8 cellular contexts compared by ENCODE assay signal in the genomic region with DNA sequence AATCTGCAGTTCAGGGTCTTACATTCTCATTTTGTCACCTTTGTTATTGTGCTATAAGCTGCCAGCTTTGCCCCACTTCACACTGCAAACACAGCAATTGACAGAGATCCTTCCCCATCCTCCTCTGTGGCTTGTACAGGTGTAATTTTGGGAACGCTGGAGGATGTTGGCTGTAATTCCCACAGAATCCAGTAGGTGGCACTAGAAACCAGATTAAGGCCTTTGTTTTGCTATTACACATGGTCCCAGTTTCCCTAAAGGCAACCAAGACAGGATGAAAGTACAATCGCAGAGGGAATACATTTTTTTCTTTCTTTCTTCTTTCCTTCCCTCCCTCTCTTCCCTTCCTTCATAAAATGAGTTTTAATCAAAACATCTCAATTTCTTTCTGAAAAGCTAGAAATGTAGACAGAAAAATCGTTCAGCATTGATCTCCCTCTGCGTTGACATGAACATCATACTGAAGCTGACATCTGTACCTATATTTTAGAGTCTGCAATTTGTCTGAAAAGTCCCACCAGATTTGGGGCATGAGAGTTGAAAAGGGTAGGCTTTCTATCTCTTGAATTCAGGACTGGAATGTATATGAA. TPM values are rescaled to one million over a fixed set of nuclear protein-coding genes. Genes with fewer than 3 reads are reported as not detected.
DNase-seq lines count a peak whose midpoint lies in the region; ATAC-seq and TF ChIP-seq lines count a peak whose summit lies in the region.

No MANE protein-coding gene starts in this region.

- no peaks in the 10 kb centered on the region for H3K4me1 Mint-ChIP-seq in activated naive CD4-positive, alpha-beta T cell treated with anti-CD3 and anti-CD28 coated beads, Interleukin-2, amount 10 ng/mL, durations not matched to agents 7 days and 5 days
- H3K4me1 Mint-ChIP-seq in stimulated activated memory B cell treated with anti-CD40 and anti-IgM and Interleukin-4, amounts not matched to agents 10 μg/mL and 1 μg/mL and 100 μg/mL, for 72 hours, result no peaks in the 10 kb centered on the region

- H3K9me3 Mint-ChIP-seq in activated naive CD4-positive, alpha-beta T cell treated with anti-CD3 and anti-CD28 coated beads, Interleukin-2, amount 10 ng/mL, durations not matched to agents 7 days and 5 days, result no peaks in the 10 kb centered on the region
- no peaks in the 10 kb centered on the region for H3K9me3 Mint-ChIP-seq in stimulated activated memory B cell treated with anti-CD40 and anti-IgM and Interleukin-4, amounts not matched to agents 10 μg/mL and 1 μg/mL and 100 μg/mL, for 72 hours

- DNase-seq in CMK (ENCODE audit: low read depth) (peak; percentile 7), NCI-H524 treated with DMSO at 0.1 percent for 48 hours (lab: John Stamatoyannopoulos, UW) (peak; percentile 9), right atrium auricular region (ENCODE audit: low spot score) (no peak), smooth muscle cell (lab: John Stamatoyannopoulos, UW; ENCODE audit: unreplicated experiment) (no peak)
- peak; percentile 47 for DNase-seq in activated naive CD4-positive, alpha-beta T cell treated with anti-CD3 and anti-CD28 coated beads, Interleukin-2, amount 10 ng/mL, durations not matched to agents 7 days and 5 days

- H3K27me3 ChIP-seq in right atrium auricular region, result no peaks in the 10 kb centered on the region
- H3K27me3 ChIP-seq in smooth muscle cell (ENCODE audit: low read depth), result peaks cover 6% of the 10 kb centered on the region

- H3K27ac ChIP-seq in right atrium auricular region (no peak overlapping the region), smooth muscle cell (ENCODE audit: low read depth) (no peak overlapping the region)

- H3K9ac ChIP-seq in smooth muscle cell (ENCODE audit: low read depth), result no peak overlapping the region

- peaks cover under 1% of the 10 kb centered on the region for H3K27me3 Mint-ChIP-seq in activated naive CD4-positive, alpha-beta T cell treated with anti-CD3 and anti-CD28 coated beads, Interleukin-2, amount 10 ng/mL, durations not matched to agents 7 days and 5 days
- H3K27me3 Mint-ChIP-seq in stimulated activated memory B cell treated with anti-CD40 and anti-IgM and Interleukin-4, amounts not matched to agents 10 μg/mL and 1 μg/mL and 100 μg/mL, for 72 hours, result no peaks in the 10 kb centered on the region

- no peak overlapping the region for H3K4me3 Mint-ChIP-seq in activated naive CD4-positive, alpha-beta T cell treated with anti-CD3 and anti-CD28 coated beads, Interleukin-2, amount 10 ng/mL, durations not matched to agents 7 days and 5 days
- no peak overlapping the region for H3K4me3 Mint-ChIP-seq in stimulated activated memory B cell treated with anti-CD40 and anti-IgM and Interleukin-4, amounts not matched to agents 10 μg/mL and 1 μg/mL and 100 μg/mL, for 72 hours

- H3K27ac Mint-ChIP-seq in activated naive CD4-positive, alpha-beta T cell treated with anti-CD3 and anti-CD28 coated beads, Interleukin-2, amount 10 ng/mL, durations not matched to agents 7 days and 5 days, result no peak overlapping the region
- H3K27ac Mint-ChIP-seq in stimulated activated memory B cell treated with anti-CD40 and anti-IgM and Interleukin-4, amounts not matched to agents 10 μg/mL and 1 μg/mL and 100 μg/mL, for 72 hours, result no peak overlapping the region

- no peak overlapping the region for H2AFZ ChIP-seq in smooth muscle cell (ENCODE audit: low read depth)

- TF ChIP-seq CTCF in right atrium auricular region (IDR thresholded peaks at IDR 0.05), result peak; percentile 90 to 92
- peak; percentile 92 for TF ChIP-seq CTCF in smooth muscle cell (IDR thresholded peaks at IDR 0.05; ENCODE audit: borderline replicate concordance, insufficient read depth, poor library complexity, severe bottlenecking)

- no peaks in the 10 kb centered on the region for H3K9me3 ChIP-seq in right atrium auricular region
- H3K9me3 ChIP-seq in smooth muscle cell (replicated peaks; ENCODE audit: low read depth), result no peaks in the 10 kb centered on the region

- no peaks in the 10 kb centered on the region for H3K4me1 ChIP-seq in right atrium auricular region
- H3K4me1 ChIP-seq in smooth muscle cell (ENCODE audit: low read depth), result no peaks in the 10 kb centered on the region

- H3K36me3 Mint-ChIP-seq in activated naive CD4-positive, alpha-beta T cell treated with anti-CD3 and anti-CD28 coated beads, Interleukin-2, amount 10 ng/mL, durations not matched to agents 7 days and 5 days, result no peaks in the 10 kb centered on the region
- H3K36me3 Mint-ChIP-seq in stimulated activated memory B cell treated with anti-CD40 and anti-IgM and Interleukin-4, amounts not matched to agents 10 μg/mL and 1 μg/mL and 100 μg/mL, for 72 hours, result no peaks in the 10 kb centered on the region

- H3K79me2 ChIP-seq in smooth muscle cell (ENCODE audit: low read depth), result no peaks in the 10 kb centered on the region

- CTCF ChIA-PET in activated naive CD4-positive, alpha-beta T cell treated with anti-CD3 and anti-CD28 coated beads, Interleukin-2, amount 10 ng/mL, durations not matched to agents 7 days and 5 days (lab: Charles Lee), result interaction anchor here (0.6 to 2.8 kb wide), 8 partner anchors 9 to 1657 kb away, joined by 3 to 18 read pairs (median 3); no protein-coding TSS in a partner anchor

- no peaks in the 10 kb centered on the region for H3F3A ChIP-seq in smooth muscle cell (ENCODE audit: low read depth)

- no peak overlapping the region for H3K4me3 ChIP-seq in right atrium auricular region
- H3K4me3 ChIP-seq in smooth muscle cell, result no peak overlapping the region

- H3K36me3 ChIP-seq in right atrium auricular region (no peaks in the 10 kb centered on the region), smooth muscle cell (ENCODE audit: low read depth) (no peaks in the 10 kb centered on the region)

- H3K4me2 ChIP-seq in smooth muscle cell, result no peak overlapping the region

- no peaks in the 10 kb centered on the region for H4K20me1 ChIP-seq in smooth muscle cell (ENCODE audit: low read depth)

- 53% methylated on average over 4 of the region's 4 CpGs for WGBS in smooth muscle cell (ENCODE audit: low lambda C conversion rate)

- ATAC-seq in GM18511 (IDR thresholded peaks at IDR 0.05; ENCODE audit: unreplicated experiment) (peak; percentile 87), HG03196 (IDR thresholded peaks at IDR 0.05; ENCODE audit: unreplicated experiment) (peak; percentile 67)
- no peak for ATAC-seq in stimulated activated memory B cell treated with anti-CD40 and anti-IgM and Interleukin-4, amounts not matched to agents 10 μg/mL and 1 μg/mL and 100 μg/mL, for 72 hours

RNA-seq across cellular contexts. Expression of a gene that starts 21.3 kb away (rescaled TPM):
- total RNA-seq in right atrium auricular region, result not detected
- total RNA-seq in smooth muscle cell, result 1.4 TPM in 1 of 2 replicates, not detected in the other
- polyA plus RNA-seq in smooth muscle cell, result 0.92 TPM in 1 of 2 replicates, not detected in the other

RNA-seq across cellular contexts. Expression of a gene that starts 48.7 kb away (rescaled TPM):
- total RNA-seq in right atrium auricular region (under 1 TPM in 1 of 2 donors, not detected in 1; 0.11 TPM), smooth muscle cell (not detected in 2 replicates)
- not detected in 2 replicates for polyA plus RNA-seq in smooth muscle cell

Comparison
In these comparisons a context has a peak if more than half of its experiments do, and no peak if none do; other contexts are left out.
1. DNase-seq: peak in CMK (single experiment), NCI-H524 treated with DMSO at 0.1 percent for 48 hours (single experiment) and activated naive CD4-positive, alpha-beta T cell treated with anti-CD3 and anti-CD28 coated beads, Interleukin-2, amount 10 ng/mL, durations not matched to agents 7 days and 5 days (single experiment); none in right atrium auricular region (single experiment) and smooth muscle cell (single experiment).